ENCODE assay signal across 16 cellular contexts in the genomic region with DNA sequence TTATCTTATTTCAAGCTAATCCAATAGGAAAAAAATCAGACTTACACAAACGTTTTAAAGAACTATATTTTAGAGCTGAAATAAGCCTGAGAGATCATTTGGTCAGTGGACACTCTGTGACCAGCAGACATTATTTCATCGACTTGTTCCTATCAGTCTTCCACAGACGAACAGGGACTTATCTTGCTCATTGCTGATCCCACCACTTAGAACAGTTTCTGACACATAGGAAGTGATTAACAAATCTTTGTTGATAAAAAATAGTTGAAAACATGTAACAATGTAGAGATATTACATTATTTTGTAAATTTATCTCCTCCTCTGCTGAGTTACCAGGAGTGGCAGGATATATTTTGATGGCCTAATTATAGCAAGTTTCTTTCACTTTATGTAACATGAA.
DNase-seq lines count a peak whose midpoint lies in the region; ATAC-seq and TF ChIP-seq lines count a peak whose summit lies in the region.
"Had no signal": no experiment of that assay in that cellular context is flagged by ENCODE, and none has a peak within 500 bp of the region (broad histone marks: within the 10 kb centered on the region; RNA-seq: fewer than 3 reads in every experiment).

No MANE protein-coding gene starts in this region.

- H3K36me3 Mint-ChIP-seq in natural killer cell treated with Interleukin-12 subunit alpha and Interleukin-12 subunit beta and Interleukin-15 and Interleukin-18, amount 100 ng/mL, for 72 hours, result peaks cover 12% of the 10 kb centered on the region

- H3K9me3 Mint-ChIP-seq in natural killer cell treated with Interleukin-12 subunit alpha and Interleukin-12 subunit beta and Interleukin-15 and Interleukin-18, amount 100 ng/mL, for 72 hours, result no peaks in the 10 kb centered on the region
- H3K9me3 Mint-ChIP-seq: CD4-positive, CD25-positive, alpha-beta regulatory T cell had no signal

- H3K9me3 ChIP-seq in muscle layer of duodenum (ENCODE audit: control insufficient read depth in 1 of 2, low read length in 2 of 2), result peaks cover 0 to 4% of the 10 kb centered on the region in 2 donors
- H3K9me3 ChIP-seq: BLaER1 treated with 17β-estradiol and CSF1 and Interleukin-3, amounts not matched to agents 10 nM and 100 nM; HAP-1 had no signal

- H3K27ac ChIP-seq in muscle layer of duodenum (ENCODE audit: low read length), result peak overlapping the region; percentile 1
- H3K27ac ChIP-seq: BLaER1 treated with 17β-estradiol and CSF1 and Interleukin-3, amounts not matched to agents 10 nM and 100 nM had no signal

- H3K36me3 ChIP-seq in muscle layer of duodenum (ENCODE audit: control insufficient read depth in 1 of 2, insufficient read depth in 2 of 2, low read length in 2 of 2), result peaks cover 16 to 26% of the 10 kb centered on the region in 2 donors
- H3K36me3 ChIP-seq: HAP-1 had no signal

- H3K27ac Mint-ChIP-seq in natural killer cell treated with Interleukin-12 subunit alpha and Interleukin-12 subunit beta and Interleukin-15 and Interleukin-18, amount 100 ng/mL, for 72 hours, result no peak overlapping the region
- H3K27ac Mint-ChIP-seq: CD4-positive, CD25-positive, alpha-beta regulatory T cell had no signal

- no peak overlapping the region for H3K4me3 ChIP-seq in muscle layer of duodenum (ENCODE audit: low read depth in 1 of 2, low read length in 2 of 2)
- H3K4me3 ChIP-seq: BLaER1 treated with 17β-estradiol and CSF1 and Interleukin-3, amounts not matched to agents 10 nM and 100 nM; HAP-1 had no signal

- DNase-seq in OCI-M1 (lab: John Stamatoyannopoulos, UW) (peak; percentile 30), amniotic epithelial cell (ENCODE audit: low read depth) (peak; percentile 31), erythroblast (lab: John Stamatoyannopoulos, UW) (peak; percentile 7 to 34), NCI-H345 (lab: John Stamatoyannopoulos, UW) (no peak), GM19240 (ENCODE audit: insufficient read length, low spot score) (no peak), COLO668 (lab: John Stamatoyannopoulos, UW; ENCODE audit: unreplicated experiment) (no peak)
- no peak for DNase-seq in natural killer cell treated with Interleukin-12 subunit alpha and Interleukin-12 subunit beta and Interleukin-15 and Interleukin-18, amount 100 ng/mL, for 72 hours (ENCODE audit: low spot score)
- DNase-seq: ACHN; CD4-positive, CD25-positive, alpha-beta regulatory T cell; COR-L47; DND-41; GDM1 had no signal

- no peak for TF ChIP-seq POLR2A in erythroblast (IDR thresholded peaks at IDR 0.05; ENCODE audit: low read length)

- peaks cover 6 to 10% of the 10 kb centered on the region in 2 donors for H3K4me1 Mint-ChIP-seq in natural killer cell treated with Interleukin-12 subunit alpha and Interleukin-12 subunit beta and Interleukin-15 and Interleukin-18, amount 100 ng/mL, for 72 hours (ENCODE audit: low read depth in 2 of 2)

- no peaks in the 10 kb centered on the region for H3K27me3 Mint-ChIP-seq in natural killer cell treated with Interleukin-12 subunit alpha and Interleukin-12 subunit beta and Interleukin-15 and Interleukin-18, amount 100 ng/mL, for 72 hours
- H3K27me3 Mint-ChIP-seq: CD4-positive, CD25-positive, alpha-beta regulatory T cell had no signal

- peaks cover 0 to 9% of the 10 kb centered on the region in 2 donors for H3K4me1 ChIP-seq in muscle layer of duodenum (ENCODE audit: control insufficient read depth in 1 of 2, insufficient read depth in 2 of 2, low read length in 2 of 2)
- H3K4me1 ChIP-seq: BLaER1 treated with 17β-estradiol and CSF1 and Interleukin-3, amounts not matched to agents 10 nM and 100 nM had no signal

- no peak overlapping the region for H3K4me3 Mint-ChIP-seq in natural killer cell treated with Interleukin-12 subunit alpha and Interleukin-12 subunit beta and Interleukin-15 and Interleukin-18, amount 100 ng/mL, for 72 hours
- H3K4me3 Mint-ChIP-seq: CD4-positive, CD25-positive, alpha-beta regulatory T cell had no signal

- no peak for ATAC-seq in natural killer cell treated with Interleukin-12 subunit alpha and Interleukin-12 subunit beta and Interleukin-15 and Interleukin-18, amount 100 ng/mL, for 72 hours
- ATAC-seq: HepG2 had no signal

- no peaks in the 10 kb centered on the region for H3K27me3 ChIP-seq in muscle layer of duodenum (ENCODE audit: low read depth, low read length)
- H3K27me3 ChIP-seq: BLaER1 treated with 17β-estradiol and CSF1 and Interleukin-3, amounts not matched to agents 10 nM and 100 nM had no signal

Comparison
In these comparisons a context has a peak if more than half of its experiments do, and no peak if none do; other contexts are left out.
1. DNase-seq: peak in OCI-M1 (single experiment), amniotic epithelial cell (single experiment) and erythroblast (2 of 2); none in NCI-H345 (single experiment), natural killer cell treated with Interleukin-12 subunit alpha and Interleukin-12 subunit beta and Interleukin-15 and Interleukin-18, amount 100 ng/mL, for 72 hours (single experiment), GM19240 (single experiment) and COLO668 (single experiment).